Comparison of ENCODE assay signal across 8 cellular contexts in genomic region chr3:58177747-58178527, GRCh38. TPM values are rescaled to one million over a fixed set of nuclear protein-coding genes. Genes with fewer than 3 reads are reported as not detected.
DNase-seq lines count a peak whose midpoint lies in the region; ATAC-seq and TF ChIP-seq lines count a peak whose summit lies in the region.

No MANE protein-coding gene starts in this region.

- ATAC-seq in HG02885 (IDR thresholded peaks at IDR 0.05; ENCODE audit: poor library complexity, unreplicated experiment) (peak; percentile 93), memory B cell (ENCODE audit: low read depth) (peak; percentile 87)
- ATAC-seq in activated CD8-positive, alpha-beta T cell treated with anti-CD3 and anti-CD28 coated beads for 36 hours, result peak; percentile 89

- no peaks in the 10 kb centered on the region for H3K9me3 Mint-ChIP-seq in activated CD8-positive, alpha-beta T cell treated with anti-CD3 and anti-CD28 coated beads for 36 hours
- no peaks in the 10 kb centered on the region for H3K9me3 Mint-ChIP-seq in memory B cell

- H3K36me3 Mint-ChIP-seq in activated CD8-positive, alpha-beta T cell treated with anti-CD3 and anti-CD28 coated beads for 36 hours (ENCODE audit: low read depth), result no peaks in the 10 kb centered on the region
- H3K36me3 Mint-ChIP-seq in memory B cell, result no peaks in the 10 kb centered on the region

- H3K4me1 Mint-ChIP-seq in activated CD8-positive, alpha-beta T cell treated with anti-CD3 and anti-CD28 coated beads for 36 hours (ENCODE audit: low read depth), result peaks cover 18% of the 10 kb centered on the region
- H3K4me1 Mint-ChIP-seq in memory B cell, result peaks cover 21% of the 10 kb centered on the region

- DNase-seq in NCI-H187 (lab: John Stamatoyannopoulos, UW) (peak; percentile 19 to 43), NCI-H187 treated with DMSO at 0.1 percent for 48 hours (lab: John Stamatoyannopoulos, UW) (no peak), NCI-H460 (ENCODE audit: extremely low read depth, low read depth) (peak; percentile 66), memory B cell (ENCODE audit: low spot score in 2 of 2) (peak; percentile 92 to 96)
- peak; percentile 91 for DNase-seq in activated CD8-positive, alpha-beta T cell treated with anti-CD3 and anti-CD28 coated beads for 36 hours
- DNase-seq in effector CD8-positive, alpha-beta T cell (lab: John Stamatoyannopoulos, UW), result peak; percentile 86
- DNase-seq in stimulated activated CD8-positive, alpha-beta memory T cell treated with anti-CD3 and anti-CD28 coated beads, Interleukin-12 subunit alpha, Interleukin-12 subunit beta, amount 100 ng/mL, for 1 hour (ENCODE audit: low read depth), result peak; percentile 83

- POLR2A ChIA-PET in activated CD8-positive, alpha-beta T cell treated with anti-CD3 and anti-CD28 coated beads for 36 hours (lab: Charles Lee), result interaction anchor here (0.8 kb wide), 1 partner anchor 11 kb away, joined by 3 read pairs; no protein-coding TSS in a partner anchor

- TF ChIP-seq CTCF in activated CD8-positive, alpha-beta T cell treated with anti-CD3 and anti-CD28 coated beads for 36 hours (IDR thresholded peaks at IDR 0.05), result peak; percentile 98

- H3K27ac Mint-ChIP-seq in activated CD8-positive, alpha-beta T cell treated with anti-CD3 and anti-CD28 coated beads for 36 hours, result no peak overlapping the region
- peak overlapping the region; percentile 75 for H3K27ac Mint-ChIP-seq in memory B cell

- peaks cover 8% of the 10 kb centered on the region for H3K27me3 Mint-ChIP-seq in activated CD8-positive, alpha-beta T cell treated with anti-CD3 and anti-CD28 coated beads for 36 hours
- H3K27me3 Mint-ChIP-seq in memory B cell, result no peaks in the 10 kb centered on the region

- CTCF ChIA-PET in activated CD8-positive, alpha-beta T cell treated with anti-CD3 and anti-CD28 coated beads for 36 hours (lab: Charles Lee), result interaction anchor here (0.6 to 16.9 kb wide), 56 partner anchors 8 to 358 kb away, joined by 3 to 264 read pairs (median 4); partner anchors contain the start of genes FLNB, HTD2 and RPP14

- intact Hi-C loops in activated CD8-positive, alpha-beta T cell treated with anti-CD3 and anti-CD28 coated beads for 36 hours (cut with micrococcal nuclease), result loop anchor here (5.0 kb wide), 1 partner anchor 39 kb away; no protein-coding TSS in a partner anchor

- H3K4me3 Mint-ChIP-seq in activated CD8-positive, alpha-beta T cell treated with anti-CD3 and anti-CD28 coated beads for 36 hours, result peak overlapping the region; percentile 48
- peak overlapping the region; percentile 83 for H3K4me3 Mint-ChIP-seq in memory B cell

RNA-seq across cellular contexts. Expression of gene DNASE1L3, which starts 32.8 kb away (rescaled TPM):
- not detected in 2 replicates for total RNA-seq in NCI-H460 (2014; rRNA removed; shearing (Covaris generic))
- polyA plus RNA-seq in NCI-H460 (2014; cell fraction: nucleus; rRNA removed), result not detected in 2 replicates
- not detected for total RNA-seq in activated CD8-positive, alpha-beta T cell treated with anti-CD3 and anti-CD28 coated beads for 36 hours

RNA-seq across cellular contexts. Expression of gene ABHD6, which starts 59.7 kb away (rescaled TPM):
- 4.9 and 5.1 TPM in 2 replicates for total RNA-seq in NCI-H460 (2014; rRNA removed; shearing (Covaris generic))
- 2.7 and 3.5 TPM in 2 replicates for polyA plus RNA-seq in NCI-H460 (2014; cell fraction: nucleus; rRNA removed)
- 1 to 10 TPM; 3.3 to 3.7 TPM for total RNA-seq in activated CD8-positive, alpha-beta T cell treated with anti-CD3 and anti-CD28 coated beads for 36 hours
